Comparison of ENCODE assay signal across 11 cellular contexts in the genomic region with DNA sequence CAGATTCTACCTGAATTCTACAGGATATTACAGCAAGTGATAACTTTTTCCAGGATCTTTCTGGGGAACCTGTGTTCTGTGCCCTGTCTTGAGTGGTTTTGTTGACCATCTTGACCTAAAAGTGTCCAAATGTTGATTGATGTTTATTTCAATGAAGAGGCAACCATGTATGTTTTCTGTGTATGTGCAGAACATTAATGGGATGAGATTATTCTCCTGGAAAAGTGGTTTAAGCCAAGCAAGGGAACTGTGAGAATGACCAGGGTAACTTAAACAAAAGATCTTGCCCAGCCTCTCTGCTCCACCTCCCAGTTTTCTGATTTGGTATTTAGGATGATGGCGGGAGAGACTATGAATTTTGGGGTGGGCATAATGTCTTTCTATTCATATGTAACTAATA. TPM values are rescaled to one million over a fixed set of nuclear protein-coding genes. Genes with fewer than 3 reads are reported as not detected.
DNase-seq lines count a peak whose midpoint lies in the region; ATAC-seq, FAIRE-seq and TF ChIP-seq lines count a peak whose summit lies in the region.
"Had no signal": no experiment of that assay in that cellular context is flagged by ENCODE, and none has a peak within 500 bp of the region (broad histone marks: within the 10 kb centered on the region; RNA-seq: fewer than 3 reads in every experiment).

No MANE protein-coding gene starts in this region.

- H3K9me2 ChIP-seq in PC-9 (ENCODE audit: insufficient read depth): no peaks in the 10 kb centered on the region

- H3K9me3 ChIP-seq in left ventricle myocardium inferior (replicated peaks) (peaks cover 7% of the 10 kb centered on the region), heart right ventricle (peaks cover 0 to 10% (median 5%) of the 10 kb centered on the region in 11 donors), colonic mucosa (no peaks in the 10 kb centered on the region), neural progenitor cell (ENCODE audit: low read depth) (no peaks in the 10 kb centered on the region), kidney (ENCODE audit: control insufficient read depth in 1 of 2, low read length in 2 of 2) (peaks cover 0 to 2% of the 10 kb centered on the region in 2 donors), PC-9 (ENCODE audit: insufficient read depth, low read depth) (no peaks in the 10 kb centered on the region)

- H3K9me3 Mint-ChIP-seq in neural progenitor cell: peaks cover 8% of the 10 kb centered on the region
- H3K9me3 Mint-ChIP-seq: activated CD4-positive, alpha-beta T cell treated with anti-CD3 and anti-CD28 coated beads, Interleukin-2, amount 10 ng/mL, durations not matched to agents 7 days and 5 days had no signal

- peak overlapping the region; percentile 65 for H3K4me2 ChIP-seq in neural progenitor cell
- H3K4me2 ChIP-seq in PC-9: no peak overlapping the region

- DNase-seq in left ventricle myocardium inferior: no peak
- DNase-seq in heart right ventricle: no peak
- DNase-seq in colonic mucosa: no peak
- DNase-seq in neural progenitor cell (ENCODE audit: low spot score): no peak
- DNase-seq in HTR-8/SVneo (ENCODE audit: insufficient read length, low spot score): no peak
- DNase-seq in kidney: no peak
- no peak for DNase-seq in PC-9
- DNase-seq in effector CD8-positive, alpha-beta T cell (lab: John Stamatoyannopoulos, UW): no peak
- DNase-seq: activated CD4-positive, alpha-beta T cell treated with anti-CD3 and anti-CD28 coated beads, Interleukin-2, amount 10 ng/mL, durations not matched to agents 7 days and 5 days had no signal

- H3K9ac ChIP-seq in colonic mucosa (ENCODE audit: low read depth in 2 of 2, low read length in 2 of 2): peak overlapping the region in 1 of 2 donors; percentile 85
- no peak overlapping the region for H3K9ac ChIP-seq in neural progenitor cell
- no peak overlapping the region for H3K9ac ChIP-seq in kidney (ENCODE audit: low read length in 2 of 2)

- H3K79me2 ChIP-seq in neural progenitor cell (ENCODE audit: low read depth) (no peaks in the 10 kb centered on the region), PC-9 (ENCODE audit: low read depth) (no peaks in the 10 kb centered on the region)

- CTCF ChIA-PET in PC-9 (lab: Charles Lee): no interaction called here

- H3K4me1 ChIP-seq in left ventricle myocardium inferior: peaks cover 62% of the 10 kb centered on the region
- H3K4me1 ChIP-seq in heart right ventricle: peaks cover 4 to 55% (median 31%) of the 10 kb centered on the region in 9 donors
- no peaks in the 10 kb centered on the region for H3K4me1 ChIP-seq in colonic mucosa
- peaks cover 40% of the 10 kb centered on the region for H3K4me1 ChIP-seq in neural progenitor cell
- peaks cover 0 to 16% of the 10 kb centered on the region in 2 donors for H3K4me1 ChIP-seq in kidney (ENCODE audit: control insufficient read depth in 1 of 2, insufficient read depth in 1 of 2, low read depth in 1 of 2, low read length in 2 of 2)
- peaks cover 24% of the 10 kb centered on the region for H3K4me1 ChIP-seq in PC-9 (replicated peaks; ENCODE audit: insufficient read depth)

- H3K27me3 ChIP-seq in left ventricle myocardium inferior (ENCODE audit: low read depth): no peaks in the 10 kb centered on the region
- H3K27me3 ChIP-seq in heart right ventricle: no peaks in the 10 kb centered on the region
- H3K27me3 ChIP-seq in colonic mucosa: no peaks in the 10 kb centered on the region
- no peaks in the 10 kb centered on the region for H3K27me3 ChIP-seq in neural progenitor cell
- H3K27me3 ChIP-seq in PC-9 (ENCODE audit: insufficient read depth, low read depth): no peaks in the 10 kb centered on the region

- FAIRE-seq in HTR-8/SVneo (lab: Jason Lieb, UNC): no peak
- no peak for FAIRE-seq in kidney (lab: Jason Lieb, UNC)
- FAIRE-seq: GM18507 had no signal

- no peak for TF ChIP-seq CTCF in left ventricle myocardium inferior (IDR thresholded peaks at IDR 0.05; ENCODE audit: borderline replicate concordance)
- TF ChIP-seq CTCF in heart right ventricle (IDR thresholded peaks at IDR 0.05): no peak
- TF ChIP-seq CTCF in colonic mucosa (IDR thresholded peaks at IDR 0.05): no peak
- TF ChIP-seq CTCF in neural progenitor cell (IDR thresholded peaks at IDR 0.05): no peak
- no peak for TF ChIP-seq CTCF in kidney (IDR thresholded peaks at IDR 0.05; ENCODE audit: borderline replicate concordance, extremely low read depth, insufficient read depth)
- no peak for TF ChIP-seq CTCF in PC-9 (conservative IDR thresholded peaks at IDR 0.05)

- peak overlapping the region; percentile 30 for H3K27ac Mint-ChIP-seq in neural progenitor cell
- H3K27ac Mint-ChIP-seq: activated CD4-positive, alpha-beta T cell treated with anti-CD3 and anti-CD28 coated beads, Interleukin-2, amount 10 ng/mL, durations not matched to agents 7 days and 5 days had no signal

- H3K36me3 Mint-ChIP-seq in neural progenitor cell: peaks cover 4% of the 10 kb centered on the region

- peak overlapping the region; percentile 63 for H3K4me3 ChIP-seq in left ventricle myocardium inferior
- H3K4me3 ChIP-seq in heart right ventricle: peak overlapping the region in 2 of 10 donors; percentile 49 to 55
- H3K4me3 ChIP-seq in colonic mucosa: peak overlapping the region; percentile 8
- H3K4me3 ChIP-seq in neural progenitor cell: peak overlapping the region; percentile 12
- no peak overlapping the region for H3K4me3 ChIP-seq in kidney (ENCODE audit: low read length in 2 of 2)
- no peak overlapping the region for H3K4me3 ChIP-seq in PC-9

- no peak for ATAC-seq in heart right ventricle

- 78 to 82% methylated on average over 1 of the region's 1 CpG for WGBS in heart right ventricle, 2 donors

- H3K4me3 Mint-ChIP-seq in neural progenitor cell: peak overlapping the region; percentile 8
- H3K4me3 Mint-ChIP-seq: activated CD4-positive, alpha-beta T cell treated with anti-CD3 and anti-CD28 coated beads, Interleukin-2, amount 10 ng/mL, durations not matched to agents 7 days and 5 days had no signal

- peaks cover 57% of the 10 kb centered on the region for H3K4me1 Mint-ChIP-seq in neural progenitor cell

- no peaks in the 10 kb centered on the region for H3K36me3 ChIP-seq in left ventricle myocardium inferior
- H3K36me3 ChIP-seq in heart right ventricle: no peaks in the 10 kb centered on the region
- H3K36me3 ChIP-seq in colonic mucosa: no peaks in the 10 kb centered on the region
- no peaks in the 10 kb centered on the region for H3K36me3 ChIP-seq in neural progenitor cell
- H3K36me3 ChIP-seq in kidney (ENCODE audit: control insufficient read depth in 1 of 2, insufficient read depth in 2 of 2, low read length in 2 of 2): no peaks in the 10 kb centered on the region
- H3K36me3 ChIP-seq in PC-9 (ENCODE audit: low read depth): no peaks in the 10 kb centered on the region

- H4K20me1 ChIP-seq in neural progenitor cell (ENCODE audit: low read depth) (no peaks in the 10 kb centered on the region), PC-9 (ENCODE audit: insufficient read depth) (no peaks in the 10 kb centered on the region)

- POLR2A ChIA-PET in PC-9 (lab: Charles Lee; ENCODE audit: unreplicated experiment): no interaction called here

- H3K27me3 Mint-ChIP-seq in neural progenitor cell (ENCODE audit: insufficient read depth, low read depth): no peaks in the 10 kb centered on the region

- H3K27ac ChIP-seq in left ventricle myocardium inferior (replicated peaks): peak overlapping the region; percentile 92
- H3K27ac ChIP-seq in heart right ventricle: peak overlapping the region in 5 of 10 donors; percentile 29 to 91 (median 89)
- peak overlapping the region; percentile 90 for H3K27ac ChIP-seq in colonic mucosa
- no peak overlapping the region for H3K27ac ChIP-seq in neural progenitor cell
- H3K27ac ChIP-seq in kidney (ENCODE audit: low read depth in 2 of 2, low read length in 2 of 2): no peak overlapping the region
- no peak overlapping the region for H3K27ac ChIP-seq in PC-9

- H2AFZ ChIP-seq in neural progenitor cell (replicated peaks) (no peak overlapping the region), PC-9 (no peak overlapping the region)

- no TSS peak for BruUV-seq in PC-9 (replicated peaks; lab: Mats Ljungman, UMichigan)

- intact Hi-C loops in left ventricle myocardium inferior (cut with micrococcal nuclease): no loop called here
- intact Hi-C loops in heart right ventricle (cut with DNase I): no loop called here
- intact Hi-C loops in colonic mucosa (cut with DNase I): loop anchor here (10.0 kb wide), 1 partner anchor 156 kb away; the partner anchor contains the start of gene PRKACB
- intact Hi-C loops in kidney (cut with DNase I): no loop called here
- intact Hi-C loops in PC-9 (cut with micrococcal nuclease; ENCODE audit: unreplicated experiment): no loop called here

- H3F3A ChIP-seq in neural progenitor cell (ENCODE audit: low read depth) (peaks cover 24% of the 10 kb centered on the region), PC-9 (ENCODE audit: insufficient read depth, low read depth) (peaks cover 13% of the 10 kb centered on the region)

RNA-seq across cellular contexts. Expression of gene SAMD13, which starts 1.0 kb away (rescaled TPM):
- total RNA-seq in left ventricle myocardium inferior (2.0 TPM), heart right ventricle (1 to 10 TPM in 8 of 10 donors, under 1 TPM in 1, not detected in 1; 0.93 to 2.2 (median 1.4) TPM), colonic mucosa (10 to 100 TPM; 22.2 to 31.0 TPM), neural progenitor cell (ENCODE audit: low replicate concordance) (4.6 and 5.6 TPM in 2 replicates), kidney (4.5 TPM), PC-9 (2021) (0.90 and 2.5 TPM in 2 replicates)
- polyA plus RNA-seq in heart right ventricle (under 1 TPM; 0.37 to 0.41 TPM), kidney (ENCODE audit: insufficient read depth, low read depth, low replicate concordance) (2.9 TPM)
- total RNA-seq: T-helper 1 cell treated with Interleukin-12 subunit alpha and Interleukin-12 subunit beta and Interleukin-4 antibody, amounts not matched to agents 30 ng/mL and 1 ng/mL, for 36 hours had no signal

Comparison
In these comparisons a context has a peak if more than half of its experiments do, and no peak if none do; other contexts are left out.
1. H3K27ac ChIP-seq: peak in left ventricle myocardium inferior (single experiment) and colonic mucosa (single experiment); none in neural progenitor cell (single experiment), kidney (0 of 2) and PC-9 (single experiment).
2. H3K4me3 ChIP-seq: peak in left ventricle myocardium inferior (single experiment), colonic mucosa (single experiment) and neural progenitor cell (single experiment); none in kidney (0 of 2) and PC-9 (single experiment).